ENCODE assay signal across 2 cellular contexts in genomic region chr3:109644332-109644731, GRCh38.
A peak's percentile ranks its signal among the peaks of the same experiment; 100 is the strongest.
TF ChIP-seq lines count a peak whose summit lies in the region.

No MANE protein-coding gene starts in this region.

TF ChIP-seq in HepG2, 621 proteins besides CTCF, POLR2A, EP300 and RAD21:
- no peak for TF ChIP-seq ZNF235 (CRISPR knock-in tag; IDR thresholded peaks at IDR 0.05; ENCODE audit: borderline replicate concordance)
- peak; percentile 29 to 77; a peak in 3 of 4 replicates for TF ChIP-seq MAFK (conservative IDR thresholded peaks at IDR 0.05 in 1 of 2, IDR thresholded peaks at IDR 0.05 in 1 of 2; ENCODE audit: low read length in 2 of 2)
- peak; percentile 58; the same call in 1 of the 2 replicates for TF ChIP-seq MAFF (IDR thresholded peaks at IDR 0.05; ENCODE audit: low read depth, low read length)
TF ChIP-seq in HepG2: peak in this region for 2.

TF ChIP-seq in IMR-90, 13 proteins besides CTCF, POLR2A, EP300 and RAD21 (continued from another document):
- TF ChIP-seq MAFK (IDR thresholded peaks at IDR 0.05; ENCODE audit: low read depth, low read length), result peak; percentile 66
